9 cellular contexts compared by ENCODE assay signal in the genomic region with DNA sequence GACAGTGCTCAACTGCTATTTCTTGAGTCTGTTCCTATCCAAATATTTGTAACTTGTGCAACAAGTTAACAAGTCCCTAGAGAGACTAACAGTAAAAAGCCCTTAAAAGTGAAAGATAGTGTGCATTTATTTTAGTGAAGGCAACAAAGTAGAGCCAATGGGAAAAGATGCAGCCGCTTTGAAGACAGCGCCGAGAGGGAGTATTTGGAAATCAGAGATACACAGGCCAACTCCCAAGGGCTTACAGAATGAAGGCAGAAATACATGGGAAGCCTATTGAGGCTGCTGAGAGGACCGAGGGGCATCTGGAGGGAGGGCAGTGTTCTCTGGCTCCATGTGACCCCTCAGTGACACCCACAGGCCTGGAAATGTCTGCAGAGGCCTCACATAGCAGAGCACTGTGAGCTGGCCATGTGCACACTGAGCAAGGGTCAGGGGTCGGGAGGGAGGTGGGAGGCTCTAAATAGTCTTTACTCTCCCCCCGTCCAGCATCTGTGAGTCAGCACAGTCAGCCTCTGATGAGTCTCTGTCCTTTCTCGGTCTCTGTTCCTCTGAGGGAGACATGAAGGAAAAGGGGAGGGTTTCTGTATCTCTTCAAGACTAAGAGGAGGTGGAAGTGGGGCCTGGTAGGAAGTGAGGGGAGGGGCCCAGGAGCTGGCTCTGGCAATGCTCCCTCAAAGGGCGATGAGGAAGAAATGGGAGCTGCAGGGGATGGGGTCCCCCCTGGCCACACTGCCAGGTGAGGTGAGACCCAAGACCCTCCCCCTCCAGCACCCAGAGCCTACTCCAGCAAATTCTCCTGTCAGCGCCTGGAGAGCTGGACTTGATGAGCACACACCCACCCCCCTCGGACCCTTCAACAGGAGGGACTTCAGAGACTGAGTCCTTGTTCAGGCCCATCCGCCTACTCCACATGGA.
DNase-seq lines count a peak whose midpoint lies in the region; ATAC-seq and TF ChIP-seq lines count a peak whose summit lies in the region.
"Had no signal": no experiment of that assay in that cellular context is flagged by ENCODE, and none has a peak within 500 bp of the region (broad histone marks: within the 10 kb centered on the region; RNA-seq: fewer than 3 reads in every experiment).

No MANE protein-coding gene starts in this region.

- no peaks in the 10 kb centered on the region for H3K27me3 ChIP-seq in lung (ENCODE audit: control insufficient read depth, insufficient read depth)
- no peaks in the 10 kb centered on the region for H3K27me3 ChIP-seq in testis

- no peak for TF ChIP-seq POLR2A in testis (IDR thresholded peaks at IDR 0.05)

- intact Hi-C loops in testis (cut with DNase I; ENCODE audit: low total_unique reads): no loop called here

- H3K9me3 ChIP-seq in lung (ENCODE audit: control insufficient read depth in 2 of 2, insufficient read depth in 1 of 2, low read length in 1 of 2): peaks cover 0 to 2% of the 10 kb centered on the region in 2 donors
- no peaks in the 10 kb centered on the region for H3K9me3 ChIP-seq in testis

- no peak overlapping the region for H3K4me3 ChIP-seq in HFF-Myc (replicated peaks; ENCODE audit: low read depth, low read length)
- H3K4me3 ChIP-seq in lung: no peak overlapping the region
- H3K4me3 ChIP-seq in testis: no peak overlapping the region

- DNase-seq in HFF-Myc (ENCODE audit: extremely low read depth, low read depth) (peak; percentile 16), fibroblast of peridontal ligament (ENCODE audit: extremely low read depth) (peak; percentile 83), lung (ENCODE audit: low spot score) (peak; percentile 43), testis (peak; percentile 76), NCI-H1436 treated with DMSO at 0.1 percent for 48 hours (lab: John Stamatoyannopoulos, UW) (no peak)
- no peak for DNase-seq in stimulated activated CD4-positive, alpha-beta T cell treated with anti-CD3 and anti-CD28 coated beads, Interleukin-4, amount 100 ng/mL, for 24 hours
- DNase-seq: activated effector memory CD4-positive, alpha-beta T cell treated with Interleukin-2 at 50 U/mL for 16 hours had no signal

- H3K4me1 ChIP-seq in lung (ENCODE audit: control insufficient read depth in 2 of 2, insufficient read depth in 2 of 2, low read length in 2 of 2) (peaks cover 4 to 14% of the 10 kb centered on the region in 2 donors), testis (peaks cover 17% of the 10 kb centered on the region)

- H3K36me3 ChIP-seq in lung (ENCODE audit: control insufficient read depth in 2 of 2, insufficient read depth in 2 of 2, low read length in 2 of 2) (no peaks in the 10 kb centered on the region), testis (ENCODE audit: low read depth, missing control alignments) (no peaks in the 10 kb centered on the region)

- WGBS in lung, 2 donors: 65 to 75% methylated on average over 11 of the region's 11 CpGs
- WGBS in testis, 2 donors: 32 to 49% methylated on average over 8 to 11 of the region's 11 CpGs

- TF ChIP-seq CTCF in HFF-Myc (IDR thresholded peaks at IDR 0.05; ENCODE audit: low read depth, low read length, missing control alignments) (no peak), lung (IDR thresholded peaks at IDR 0.05; ENCODE audit: control extremely low read depth, extremely low read depth) (no peak), testis (IDR thresholded peaks at IDR 0.05) (no peak)

- H3K27ac ChIP-seq in lung (ENCODE audit: low read depth in 1 of 2, low read length in 1 of 2) (peak overlapping the region in 1 of 2 donors; percentile 31), testis (peak overlapping the region in 1 of 2 donors; percentile 28)

- ATAC-seq in lung (ENCODE audit: insufficient read depth, low FRiP score) (peak; percentile 70), HG02840 (IDR thresholded peaks at IDR 0.05; ENCODE audit: low FRiP score, unreplicated experiment) (no peak), GM18520 (IDR thresholded peaks at IDR 0.05; ENCODE audit: unreplicated experiment) (no peak)

Comparison
In these comparisons a context has a peak if more than half of its experiments do, and no peak if none do; other contexts are left out.
1. DNase-seq: peak in HFF-Myc (single experiment), fibroblast of peridontal ligament (single experiment), lung (single experiment) and testis (single experiment); none in stimulated activated CD4-positive, alpha-beta T cell treated with anti-CD3 and anti-CD28 coated beads, Interleukin-4, amount 100 ng/mL, for 24 hours (single experiment) and NCI-H1436 treated with DMSO at 0.1 percent for 48 hours (single experiment).